In the genomic region with DNA sequence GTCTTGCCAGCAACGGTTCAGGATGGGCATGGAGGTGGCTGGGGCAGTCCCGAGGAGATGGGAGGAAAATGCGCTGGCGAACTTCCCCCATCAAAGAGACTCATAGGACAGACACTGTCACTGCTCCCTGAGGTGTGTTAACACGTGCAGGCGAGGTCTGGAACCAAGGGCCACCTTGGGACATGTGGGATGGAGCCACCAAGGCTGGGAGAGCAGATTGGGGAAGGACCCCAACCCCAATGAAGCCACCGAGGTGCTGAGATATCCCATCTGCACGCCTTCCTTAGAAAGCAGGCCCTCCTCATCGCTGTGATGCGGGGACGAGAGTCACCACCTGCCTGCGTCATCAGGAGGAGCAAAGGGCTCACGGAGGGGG, we compare ENCODE assay signal across 20 cellular contexts. TPM values are rescaled to one million over a fixed set of nuclear protein-coding genes. Genes with fewer than 3 reads are reported as not detected.
DNase-seq lines count a peak whose midpoint lies in the region; ATAC-seq and TF ChIP-seq lines count a peak whose summit lies in the region.
"Had no signal": no experiment of that assay in that cellular context is flagged by ENCODE, and none has a peak within 500 bp of the region (broad histone marks: within the 10 kb centered on the region; RNA-seq: fewer than 3 reads in every experiment).

No MANE protein-coding gene starts in this region.

- no peak for ATAC-seq in Right ventricle myocardium inferior
- ATAC-seq in upper lobe of right lung: no peak
- no peak for ATAC-seq in HG03469 (IDR thresholded peaks at IDR 0.05; ENCODE audit: unreplicated experiment)

- H3K27ac ChIP-seq in right atrium auricular region (no peak overlapping the region), neural progenitor cell (no peak overlapping the region), upper lobe of right lung (no peak overlapping the region)
- H3K27ac ChIP-seq: PC-9, RWPE1, SJSA1 had no signal

- H3K4me3 Mint-ChIP-seq in chondrocyte (ENCODE audit: unreplicated experiment) (no peak overlapping the region), neural progenitor cell (no peak overlapping the region)
- H3K4me3 Mint-ChIP-seq: CD8-positive, alpha-beta memory T cell; IgD-negative memory B cell had no signal

- peaks cover 10% of the 10 kb centered on the region for H3K36me3 Mint-ChIP-seq in chondrocyte (ENCODE audit: low read depth)
- no peaks in the 10 kb centered on the region for H3K36me3 Mint-ChIP-seq in neural progenitor cell
- H3K36me3 Mint-ChIP-seq: IgD-negative memory B cell had no signal

- DNase-seq in Right ventricle myocardium inferior (ENCODE audit: missing footprints): peak; percentile 11
- no peak for DNase-seq in right atrium auricular region (ENCODE audit: low spot score)
- DNase-seq in chondrocyte (ENCODE audit: low spot score): peak; percentile 74
- no peak for DNase-seq in neural progenitor cell (ENCODE audit: low spot score)
- peak; percentile 40 for DNase-seq in upper lobe of right lung
- DNase-seq in NCI-H1694 (lab: John Stamatoyannopoulos, UW): no peak
- DNase-seq: CD8-positive, alpha-beta memory T cell; DMS53; Karpas-422; MG63; NCI-H1048; NCI-H1436; NCI-H2029; NCI-H526; PC-9 had no signal

- no peaks in the 10 kb centered on the region for H3K79me2 ChIP-seq in neural progenitor cell (ENCODE audit: low read depth)

- H4K20me1 ChIP-seq in neural progenitor cell (ENCODE audit: low read depth): no peaks in the 10 kb centered on the region

- H3K4me1 ChIP-seq in right atrium auricular region: no peaks in the 10 kb centered on the region
- peaks cover 11% of the 10 kb centered on the region for H3K4me1 ChIP-seq in neural progenitor cell
- H3K4me1 ChIP-seq in upper lobe of right lung: no peaks in the 10 kb centered on the region
- H3K4me1 ChIP-seq: HAP-1, SJSA1 had no signal

- H2AFZ ChIP-seq in neural progenitor cell (replicated peaks): no peak overlapping the region
- H2AFZ ChIP-seq: PC-9 had no signal

- TF ChIP-seq CTCF in right atrium auricular region (IDR thresholded peaks at IDR 0.05): no peak
- TF ChIP-seq CTCF in chondrocyte (IDR thresholded peaks at IDR 0.05): no peak
- TF ChIP-seq CTCF in neural progenitor cell (IDR thresholded peaks at IDR 0.05): no peak
- TF ChIP-seq CTCF in upper lobe of right lung (IDR thresholded peaks at IDR 0.05): no peak

- no peaks in the 10 kb centered on the region for H3K36me3 ChIP-seq in right atrium auricular region
- H3K36me3 ChIP-seq in neural progenitor cell: no peaks in the 10 kb centered on the region
- no peaks in the 10 kb centered on the region for H3K36me3 ChIP-seq in upper lobe of right lung
- H3K36me3 ChIP-seq: HAP-1, MG63, SJSA1 had no signal

- peaks cover 9% of the 10 kb centered on the region for H3K9me3 Mint-ChIP-seq in chondrocyte (ENCODE audit: low read depth)
- H3K9me3 Mint-ChIP-seq in neural progenitor cell: peaks cover 16% of the 10 kb centered on the region

- no peak overlapping the region for H3K27ac Mint-ChIP-seq in chondrocyte (ENCODE audit: unreplicated experiment)
- peak overlapping the region; percentile 5 for H3K27ac Mint-ChIP-seq in neural progenitor cell
- H3K27ac Mint-ChIP-seq: CD8-positive, alpha-beta memory T cell; IgD-negative memory B cell had no signal

- H3K4me3 ChIP-seq in right atrium auricular region (no peak overlapping the region), neural progenitor cell (no peak overlapping the region), upper lobe of right lung (no peak overlapping the region)
- H3K4me3 ChIP-seq: HAP-1, MG63, PC-9, SJSA1 had no signal

- H3K27me3 Mint-ChIP-seq in chondrocyte (ENCODE audit: low read depth) (peaks cover 15% of the 10 kb centered on the region), neural progenitor cell (ENCODE audit: insufficient read depth, low read depth) (peaks cover 19% of the 10 kb centered on the region)

- no peaks in the 10 kb centered on the region for H3K27me3 ChIP-seq in right atrium auricular region
- H3K27me3 ChIP-seq in neural progenitor cell: peaks cover 5% of the 10 kb centered on the region
- no peaks in the 10 kb centered on the region for H3K27me3 ChIP-seq in upper lobe of right lung

- no peak overlapping the region for H3K4me2 ChIP-seq in neural progenitor cell
- H3K4me2 ChIP-seq: PC-9 had no signal

- no peaks in the 10 kb centered on the region for H3F3A ChIP-seq in neural progenitor cell (ENCODE audit: low read depth)

- peaks cover 0 to 14% of the 10 kb centered on the region in 2 donors for H3K9me3 ChIP-seq in right atrium auricular region
- no peaks in the 10 kb centered on the region for H3K9me3 ChIP-seq in neural progenitor cell (ENCODE audit: low read depth)
- no peaks in the 10 kb centered on the region for H3K9me3 ChIP-seq in upper lobe of right lung
- H3K9me3 ChIP-seq: MG63, SJSA1 had no signal

- intact Hi-C loops in Right ventricle myocardium inferior (cut with DNase I) (no loop called here), upper lobe of right lung (cut with DNase I) (no loop called here)

- H3K4me1 Mint-ChIP-seq in chondrocyte (ENCODE audit: low read depth): peaks cover 5% of the 10 kb centered on the region
- peaks cover 13% of the 10 kb centered on the region for H3K4me1 Mint-ChIP-seq in neural progenitor cell
- H3K4me1 Mint-ChIP-seq: CD8-positive, alpha-beta memory T cell had no signal

- H3K9ac ChIP-seq in neural progenitor cell: no peak overlapping the region

RNA-seq across cellular contexts. Expression of a gene that starts 16.9 kb away (rescaled TPM):
- 0.68 TPM for total RNA-seq in Right ventricle myocardium inferior
- total RNA-seq in right atrium auricular region: 1 to 10 TPM in 1 of 2 donors, under 1 TPM in 1; 0.93 to 5.7 TPM
- 5.1 to 6.5 TPM (median 6.5 TPM) in 3 replicates for total RNA-seq in chondrocyte
- total RNA-seq in neural progenitor cell (ENCODE audit: low replicate concordance): 4.0 and 13.4 TPM in 2 replicates
- 1.5 TPM for total RNA-seq in upper lobe of right lung
- total RNA-seq: PC-9, SJSA1 had no signal

Comparison
In these comparisons a context has a peak if more than half of its experiments do, and no peak if none do; other contexts are left out.
1. DNase-seq: peak in Right ventricle myocardium inferior (single experiment), chondrocyte (single experiment) and upper lobe of right lung (single experiment); none in right atrium auricular region (single experiment), neural progenitor cell (single experiment) and NCI-H1694 (single experiment).